8 cellular contexts compared by ENCODE assay signal in the genomic region with DNA sequence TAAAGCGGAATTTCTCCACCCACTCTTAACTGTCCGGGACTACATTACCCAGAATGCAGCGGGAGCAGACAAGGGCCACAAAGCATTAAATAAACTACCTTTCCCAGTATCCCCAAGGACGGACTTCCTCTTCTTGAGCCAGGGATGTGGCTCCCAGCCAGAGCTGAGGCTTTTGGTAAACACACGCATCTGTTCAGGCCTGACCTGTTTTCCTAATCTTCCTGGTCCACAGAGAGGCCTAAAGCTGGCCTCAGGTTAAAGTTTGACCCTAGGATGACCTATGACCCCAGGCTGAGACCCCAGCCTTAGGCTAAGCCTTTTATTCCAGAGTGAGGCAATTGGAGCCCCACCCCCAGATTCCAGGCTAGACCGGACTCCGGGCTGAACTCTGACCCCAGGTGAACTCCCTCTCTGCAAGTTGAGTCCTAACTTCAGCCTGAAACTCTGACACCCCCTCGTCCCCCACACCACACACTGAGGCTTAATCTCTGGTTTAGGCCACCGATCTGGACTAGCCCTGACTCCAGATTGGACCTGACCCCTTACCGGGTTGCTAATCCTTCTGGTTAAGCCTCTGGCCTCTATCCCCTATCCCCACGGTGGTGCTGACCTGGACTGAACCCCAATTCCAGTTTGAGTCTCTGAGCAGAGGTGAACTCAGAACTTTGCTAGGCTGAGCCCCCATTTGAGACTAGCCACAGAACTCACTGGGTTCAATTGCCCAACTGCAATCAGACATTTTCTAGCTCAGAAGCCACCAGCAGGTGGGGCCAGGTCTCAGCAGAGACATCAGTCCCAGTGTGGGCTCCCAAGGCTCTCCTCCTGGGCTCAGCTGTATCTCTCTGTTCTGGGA. TPM values are rescaled to one million over a fixed set of nuclear protein-coding genes. Genes with fewer than 3 reads are reported as not detected.
DNase-seq lines count a peak whose midpoint lies in the region; ATAC-seq and TF ChIP-seq lines count a peak whose summit lies in the region.

No MANE protein-coding gene starts in this region.

- CTCF ChIA-PET in WTC11 (lab: Charles Lee), result interaction anchor here (0.6 to 4.6 kb wide), 23 partner anchors 10 to 398 kb away, joined by 3 to 85 read pairs (median 4); a partner anchor contains a TSS

- no peaks in the 10 kb centered on the region for H3K27me3 Mint-ChIP-seq in WTC11 (ENCODE audit: low read depth)

- POLR2A ChIA-PET in WTC11 (lab: Charles Lee), result interaction anchor here (0.6 to 3.9 kb wide), 6 partner anchors 13 to 261 kb away, joined by 3 to 29 read pairs (median 4); a partner anchor contains a TSS

- TF ChIP-seq CTCF in WTC11 (IDR thresholded peaks at IDR 0.05), result no peak
- peak; percentile 77 for TF ChIP-seq CTCF in cardiac fibroblast (IDR thresholded peaks at IDR 0.05; ENCODE audit: low read depth, low read length)

- H3K4me3 ChIP-seq in cardiac fibroblast (replicated peaks in 1 of 2; ENCODE audit: low read depth in 2 of 2, low read length in 2 of 2), result peak overlapping the region in 1 of 2 donors; percentile 3

- peaks cover 51% of the 10 kb centered on the region for H3K4me1 Mint-ChIP-seq in WTC11

- H3K9me3 Mint-ChIP-seq in WTC11, result no peaks in the 10 kb centered on the region

- peaks cover 7% of the 10 kb centered on the region for H3K36me3 Mint-ChIP-seq in WTC11

- ATAC-seq in WTC11 (peak; percentile 5), HG02884 (IDR thresholded peaks at IDR 0.05; ENCODE audit: unreplicated experiment) (no peak)

- TF ChIP-seq POLR2A in GM19193 (IDR thresholded peaks at IDR 0.05; ENCODE audit: extremely low read depth, insufficient read depth, insufficient read length), result peak; percentile 23

- DNase-seq in AML-193 (lab: John Stamatoyannopoulos, UW), result peak; percentile 64 to 68
- peak; percentile 92 for DNase-seq in NCI-H2171 treated with DMSO at 0.1 percent for 48 hours (lab: John Stamatoyannopoulos, UW)
- peak; percentile 68 for DNase-seq in WTC11 (ENCODE audit: low spot score)
- peak; percentile 87 to 100 for DNase-seq in cardiac fibroblast (ENCODE audit: low read depth in 2 of 2)
- DNase-seq in kidney tubule cell (ENCODE audit: low spot score), result peak; percentile 87
- DNase-seq in stimulated activated CD4-positive, alpha-beta T cell treated with anti-CD3 and anti-CD28 coated beads, Interleukin-1b, Interleukin-23, amount 100 ng/mL, for 24 hours (ENCODE audit: low read depth in 4 of 4, low spot score in 1 of 4), result peak; percentile 43 to 73 (median 55)

- peak overlapping the region; percentile 97 for H3K4me3 Mint-ChIP-seq in WTC11

- H3K27ac Mint-ChIP-seq in WTC11, result peak overlapping the region; percentile 96

TF ChIP-seq in WTC11, 78 proteins besides CTCF, POLR2A, EP300 and RAD21:
- TF ChIP-seq FOXJ3 (CRISPR knock-in tag; IDR thresholded peaks at IDR 0.05; ENCODE audit: borderline replicate concordance) (no peak), NR2C2 (CRISPR knock-in tag; IDR thresholded peaks at IDR 0.05) (peak; percentile 59; the same call in 1 of the 2 replicates), GABPB1 (CRISPR knock-in tag; IDR thresholded peaks at IDR 0.05) (0 out of 2 replicates have a peak, but pooled peaks have one; percentile 24), SOX15 (CRISPR knock-in tag; IDR thresholded peaks at IDR 0.05) (no peak)
- TF ChIP-seq, protein P1, sequence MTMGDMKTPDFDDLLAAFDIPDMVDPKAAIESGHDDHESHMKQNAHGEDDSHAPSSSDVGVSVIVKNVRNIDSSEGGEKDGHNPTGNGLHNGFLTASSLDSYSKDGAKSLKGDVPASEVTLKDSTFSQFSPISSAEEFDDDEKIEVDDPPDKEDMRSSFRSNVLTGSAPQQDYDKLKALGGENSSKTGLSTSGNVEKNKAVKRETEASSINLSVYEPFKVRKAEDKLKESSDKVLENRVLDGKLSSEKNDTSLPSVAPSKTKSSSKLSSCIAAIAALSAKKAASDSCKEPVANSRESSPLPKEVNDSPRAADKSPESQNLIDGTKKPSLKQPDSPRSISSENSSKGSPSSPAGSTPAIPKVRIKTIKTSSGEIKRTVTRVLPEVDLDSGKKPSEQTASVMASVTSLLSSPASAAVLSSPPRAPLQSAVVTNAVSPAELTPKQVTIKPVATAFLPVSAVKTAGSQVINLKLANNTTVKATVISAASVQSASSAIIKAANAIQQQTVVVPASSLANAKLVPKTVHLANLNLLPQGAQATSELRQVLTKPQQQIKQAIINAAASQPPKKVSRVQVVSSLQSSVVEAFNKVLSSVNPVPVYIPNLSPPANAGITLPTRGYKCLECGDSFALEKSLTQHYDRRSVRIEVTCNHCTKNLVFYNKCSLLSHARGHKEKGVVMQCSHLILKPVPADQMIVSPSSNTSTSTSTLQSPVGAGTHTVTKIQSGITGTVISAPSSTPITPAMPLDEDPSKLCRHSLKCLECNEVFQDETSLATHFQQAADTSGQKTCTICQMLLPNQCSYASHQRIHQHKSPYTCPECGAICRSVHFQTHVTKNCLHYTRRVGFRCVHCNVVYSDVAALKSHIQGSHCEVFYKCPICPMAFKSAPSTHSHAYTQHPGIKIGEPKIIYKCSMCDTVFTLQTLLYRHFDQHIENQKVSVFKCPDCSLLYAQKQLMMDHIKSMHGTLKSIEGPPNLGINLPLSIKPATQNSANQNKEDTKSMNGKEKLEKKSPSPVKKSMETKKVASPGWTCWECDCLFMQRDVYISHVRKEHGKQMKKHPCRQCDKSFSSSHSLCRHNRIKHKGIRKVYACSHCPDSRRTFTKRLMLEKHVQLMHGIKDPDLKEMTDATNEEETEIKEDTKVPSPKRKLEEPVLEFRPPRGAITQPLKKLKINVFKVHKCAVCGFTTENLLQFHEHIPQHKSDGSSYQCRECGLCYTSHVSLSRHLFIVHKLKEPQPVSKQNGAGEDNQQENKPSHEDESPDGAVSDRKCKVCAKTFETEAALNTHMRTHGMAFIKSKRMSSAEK (CRISPR knock-in tag; IDR thresholded peaks at IDR 0.05; ENCODE audit: borderline replicate concordance), result no peak
- TF ChIP-seq, protein P2, sequence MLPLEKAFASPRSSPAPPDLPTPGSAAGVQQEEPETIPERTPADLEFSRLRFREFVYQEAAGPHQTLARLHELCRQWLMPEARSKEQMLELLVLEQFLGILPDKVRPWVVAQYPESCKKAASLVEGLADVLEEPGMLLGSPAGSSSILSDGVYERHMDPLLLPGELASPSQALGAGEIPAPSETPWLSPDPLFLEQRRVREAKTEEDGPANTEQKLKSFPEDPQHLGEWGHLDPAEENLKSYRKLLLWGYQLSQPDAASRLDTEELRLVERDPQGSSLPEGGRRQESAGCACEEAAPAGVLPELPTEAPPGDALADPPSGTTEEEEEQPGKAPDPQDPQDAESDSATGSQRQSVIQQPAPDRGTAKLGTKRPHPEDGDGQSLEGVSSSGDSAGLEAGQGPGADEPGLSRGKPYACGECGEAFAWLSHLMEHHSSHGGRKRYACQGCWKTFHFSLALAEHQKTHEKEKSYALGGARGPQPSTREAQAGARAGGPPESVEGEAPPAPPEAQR (CRISPR knock-in tag; IDR thresholded peaks at IDR 0.05), result no peak
- TF ChIP-seq, protein P3, sequence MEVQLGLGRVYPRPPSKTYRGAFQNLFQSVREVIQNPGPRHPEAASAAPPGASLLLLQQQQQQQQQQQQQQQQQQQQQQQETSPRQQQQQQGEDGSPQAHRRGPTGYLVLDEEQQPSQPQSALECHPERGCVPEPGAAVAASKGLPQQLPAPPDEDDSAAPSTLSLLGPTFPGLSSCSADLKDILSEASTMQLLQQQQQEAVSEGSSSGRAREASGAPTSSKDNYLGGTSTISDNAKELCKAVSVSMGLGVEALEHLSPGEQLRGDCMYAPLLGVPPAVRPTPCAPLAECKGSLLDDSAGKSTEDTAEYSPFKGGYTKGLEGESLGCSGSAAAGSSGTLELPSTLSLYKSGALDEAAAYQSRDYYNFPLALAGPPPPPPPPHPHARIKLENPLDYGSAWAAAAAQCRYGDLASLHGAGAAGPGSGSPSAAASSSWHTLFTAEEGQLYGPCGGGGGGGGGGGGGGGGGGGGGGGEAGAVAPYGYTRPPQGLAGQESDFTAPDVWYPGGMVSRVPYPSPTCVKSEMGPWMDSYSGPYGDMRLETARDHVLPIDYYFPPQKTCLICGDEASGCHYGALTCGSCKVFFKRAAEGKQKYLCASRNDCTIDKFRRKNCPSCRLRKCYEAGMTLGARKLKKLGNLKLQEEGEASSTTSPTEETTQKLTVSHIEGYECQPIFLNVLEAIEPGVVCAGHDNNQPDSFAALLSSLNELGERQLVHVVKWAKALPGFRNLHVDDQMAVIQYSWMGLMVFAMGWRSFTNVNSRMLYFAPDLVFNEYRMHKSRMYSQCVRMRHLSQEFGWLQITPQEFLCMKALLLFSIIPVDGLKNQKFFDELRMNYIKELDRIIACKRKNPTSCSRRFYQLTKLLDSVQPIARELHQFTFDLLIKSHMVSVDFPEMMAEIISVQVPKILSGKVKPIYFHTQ (CRISPR knock-in tag; IDR thresholded peaks at IDR 0.05), result no peak
- TF ChIP-seq, protein P4, sequence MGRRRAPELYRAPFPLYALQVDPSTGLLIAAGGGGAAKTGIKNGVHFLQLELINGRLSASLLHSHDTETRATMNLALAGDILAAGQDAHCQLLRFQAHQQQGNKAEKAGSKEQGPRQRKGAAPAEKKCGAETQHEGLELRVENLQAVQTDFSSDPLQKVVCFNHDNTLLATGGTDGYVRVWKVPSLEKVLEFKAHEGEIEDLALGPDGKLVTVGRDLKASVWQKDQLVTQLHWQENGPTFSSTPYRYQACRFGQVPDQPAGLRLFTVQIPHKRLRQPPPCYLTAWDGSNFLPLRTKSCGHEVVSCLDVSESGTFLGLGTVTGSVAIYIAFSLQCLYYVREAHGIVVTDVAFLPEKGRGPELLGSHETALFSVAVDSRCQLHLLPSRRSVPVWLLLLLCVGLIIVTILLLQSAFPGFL (CRISPR knock-in tag; IDR thresholded peaks at IDR 0.05; ENCODE audit: borderline replicate concordance), result no peak

RNA-seq across cellular contexts. Expression of a gene that starts 0.7 kb away (rescaled TPM):
- total RNA-seq in WTC11 (2021), result 48.7 to 59.5 TPM (median 54.2 TPM) in 3 replicates

RNA-seq across cellular contexts. Expression of a gene that starts 1.4 kb away (rescaled TPM):
- total RNA-seq in WTC11 (2021), result 61.5 to 76.6 TPM (median 62.4 TPM) in 3 replicates

RNA-seq across cellular contexts. Expression of a gene that starts 17.6 kb away (rescaled TPM):
- total RNA-seq in WTC11 (2021), result 7.0 to 9.3 TPM (median 8.9 TPM) in 3 replicates

RNA-seq across cellular contexts. Expression of a gene that starts 29.1 kb away (rescaled TPM):
- total RNA-seq in WTC11 (2021), result 25.1 to 30.3 TPM (median 26.7 TPM) in 3 replicates

RNA-seq across cellular contexts. Expression of a gene that starts 34.4 kb away (rescaled TPM):
- total RNA-seq in WTC11 (2021), result 0.73 to 0.83 TPM (median 0.80 TPM) in 3 replicates
